ENCODE assay signal across 18 cellular contexts in the genomic region with DNA sequence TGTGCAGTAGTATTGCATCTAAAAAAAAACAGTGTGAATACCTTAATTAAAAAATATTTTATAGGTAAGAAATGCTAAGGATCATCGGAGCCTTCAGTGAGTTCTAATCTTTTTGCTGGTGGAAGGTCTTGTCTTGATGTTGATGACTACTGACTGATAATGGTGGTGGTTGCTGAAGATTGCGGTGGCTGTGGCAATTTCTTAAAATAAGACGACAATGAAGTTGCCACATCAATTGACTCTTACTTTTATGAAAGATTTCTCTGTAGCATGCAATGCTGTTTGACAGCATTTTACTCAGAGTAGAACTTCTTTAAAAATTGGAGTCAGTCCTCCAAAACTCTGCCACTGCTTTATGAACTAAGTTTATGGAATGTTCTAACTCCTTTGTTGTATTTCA.
"Had no signal": no experiment of that assay in that cellular context is flagged by ENCODE, and none has a peak within 500 bp of the region (broad histone marks: within the 10 kb centered on the region; RNA-seq: fewer than 3 reads in every experiment).

No MANE protein-coding gene starts in this region.

- H3K4me1 ChIP-seq: breast epithelium, lower lobe of right lung, thyroid gland had no signal

- H3K27me3 Mint-ChIP-seq: activated B cell treated with CpG ODN at 0.5 μM for 24 hours; stimulated activated naive B cell treated with anti-CD40 and anti-IgM and Interleukin-4, amounts not matched to agents 10 μg/mL and 1 μg/mL and 100 μg/mL, for 72 hours had no signal

- FAIRE-seq: frontal cortex had no signal

- ATAC-seq: left colon; lower lobe of right lung; stimulated activated naive B cell treated with anti-CD40 and anti-IgM and Interleukin-4, amounts not matched to agents 10 μg/mL and 1 μg/mL and 100 μg/mL, for 72 hours had no signal

- H3K27ac Mint-ChIP-seq: activated B cell treated with CpG ODN at 0.5 μM for 24 hours; stimulated activated naive B cell treated with anti-CD40 and anti-IgM and Interleukin-4, amounts not matched to agents 10 μg/mL and 1 μg/mL and 100 μg/mL, for 72 hours had no signal

- H3K4me1 Mint-ChIP-seq: stimulated activated naive B cell treated with anti-CD40 and anti-IgM and Interleukin-4, amounts not matched to agents 10 μg/mL and 1 μg/mL and 100 μg/mL, for 72 hours had no signal

- H3K27ac ChIP-seq: ascending aorta, breast epithelium, lower lobe of right lung, SK-N-MC, spleen, thyroid gland had no signal

- H3K9me3 Mint-ChIP-seq: activated B cell treated with CpG ODN at 0.5 μM for 24 hours; activated T-cell treated with anti-CD3 and anti-CD28 coated beads, Interleukin-2, amount 50 U/mL, for 4 hours; stimulated activated naive B cell treated with anti-CD40 and anti-IgM and Interleukin-4, amounts not matched to agents 10 μg/mL and 1 μg/mL and 100 μg/mL, for 72 hours had no signal

- DNase-seq: activated B cell treated with CpG ODN at 0.5 μM for 24 hours; activated gamma-delta T cell; activated T-cell treated with anti-CD3 and anti-CD28 coated beads, Interleukin-2, amount 50 U/mL, for 4 hours; cortex of kidney; hypothalamus; islet precursor cell; left colon; lower lobe of right lung; retina; spleen; stimulated activated CD4-positive, alpha-beta T cell treated with anti-CD3 and anti-CD28 coated beads, Interleukin-4, amount 100 ng/mL, for 4 hours; stimulated activated naive B cell treated with anti-CD40 and anti-IgM and Interleukin-4, amounts not matched to agents 10 μg/mL and 1 μg/mL and 100 μg/mL, for 72 hours; T-helper 9 cell; thyroid gland had no signal

- H3K27me3 ChIP-seq: ascending aorta, breast epithelium, spleen, thyroid gland had no signal

- H3K9me3 ChIP-seq: ascending aorta, breast epithelium, lower lobe of right lung, spleen, thyroid gland had no signal

- H3K4me3 ChIP-seq: ascending aorta, breast epithelium, lower lobe of right lung, SK-N-MC, spleen, thyroid gland had no signal

- H3K4me3 Mint-ChIP-seq: activated B cell treated with CpG ODN at 0.5 μM for 24 hours; activated T-cell treated with anti-CD3 and anti-CD28 coated beads, Interleukin-2, amount 50 U/mL, for 4 hours; stimulated activated naive B cell treated with anti-CD40 and anti-IgM and Interleukin-4, amounts not matched to agents 10 μg/mL and 1 μg/mL and 100 μg/mL, for 72 hours had no signal
